In genomic region chr12:873954-874353, GRCh38 we compare ENCODE assay signal across 18 cellular contexts.
DNase-seq lines count a peak whose midpoint lies in the region; ATAC-seq, FAIRE-seq and TF ChIP-seq lines count a peak whose summit lies in the region.
"Had no signal": no experiment of that assay in that cellular context is flagged by ENCODE, and none has a peak within 500 bp of the region (broad histone marks: within the 10 kb centered on the region; RNA-seq: fewer than 3 reads in every experiment).

No MANE protein-coding gene starts in this region.

- H3K9me3 Mint-ChIP-seq in HFFc6 = no peaks in the 10 kb centered on the region

- in situ Hi-C loops in GM12878 (cut with MboI) = no loop called here

- intact Hi-C loops in GM12878 (cut with micrococcal nuclease; ENCODE audit: unreplicated experiment) = loop anchor here (10.0 kb wide), 1 partner anchor 309 kb away; no protein-coding TSS in a partner anchor

- H3K27ac Mint-ChIP-seq in HFFc6 = peak overlapping the region; percentile 26; the same call in 1 of the 2 replicates

- RAD21 ChIA-PET in GM12878 (lab: Charles Lee; ENCODE audit: unreplicated experiment) = interaction anchor here (0.9 to 1.5 kb wide), 4 partner anchors 58 to 298 kb away, joined by 3 to 4 read pairs (median 3); no protein-coding TSS in a partner anchor

- BruUV-seq in GM12878 (replicated peaks; lab: Mats Ljungman, UMichigan) = no TSS peak

- no peaks in the 10 kb centered on the region for H3K79me2 ChIP-seq in GM12878 (ENCODE audit: control insufficient read depth, insufficient read depth, low read length)
- H3K79me2 ChIP-seq: parathyroid adenoma had no signal

- SMC1A ChIA-PET in GM12878 (lab: Charles Lee; ENCODE audit: uncharacterized antibody, unreplicated experiment) = interaction anchor here (0.6 to 3.4 kb wide), 10 partner anchors 11 to 1398 kb away, joined by 3 to 12 read pairs (median 4); partner anchors contain the start of gene WNK1

- no peak overlapping the region for H3K4me3 Mint-ChIP-seq in HFFc6

- H4K20me1 ChIP-seq in GM12878 (ENCODE audit: control insufficient read depth, insufficient read depth) = no peaks in the 10 kb centered on the region

- CTCF ChIA-PET in GM12878 (lab: Yijun Ruan, JAX) = interaction anchor here (0.8 to 3.5 kb wide), 8 partner anchors 11 to 297 kb away, joined by 3 to 15 read pairs (median 4); no protein-coding TSS in a partner anchor

- H3K27me3 Mint-ChIP-seq in HFFc6 (ENCODE audit: insufficient read depth) = no peaks in the 10 kb centered on the region

- no peak for TF ChIP-seq CTCF in HFFc6 (IDR thresholded peaks at IDR 0.05)
- no peak for TF ChIP-seq CTCF in GM12878 (IDR thresholded peaks at IDR 0.05 in 2 of 3, conservative IDR thresholded peaks at IDR 0.05 in 1 of 3; ENCODE audit: control insufficient read depth in 2 of 3, extremely low read depth in 1 of 3, insufficient read depth in 1 of 3, low read depth in 3 of 3, low read length in 3 of 3)
- no peak for TF ChIP-seq CTCF in gastroesophageal sphincter (IDR thresholded peaks at IDR 0.05)

- TF ChIP-seq POLR2A in GM12878 (IDR thresholded peaks at IDR 0.05; ENCODE audit: low read depth, low read length) (no peak), gastroesophageal sphincter (IDR thresholded peaks at IDR 0.05) (no peak)

- no peak overlapping the region for H3K9ac ChIP-seq in GM12878 (ENCODE audit: control insufficient read depth, insufficient read depth, low read length)
- H3K9ac ChIP-seq: parathyroid adenoma had no signal

- no peak for TF ChIP-seq RAD21 in GM12878 (IDR thresholded peaks at IDR 0.05; ENCODE audit: insufficient read depth, low read depth, low read length)

- DNase-seq in EH (ENCODE audit: low read depth) (peak; percentile 24), HFFc6 (no peak), GM12878 (ENCODE audit: low read depth, low spot score) (no peak), myocyte (ENCODE audit: low read depth) (peak; percentile 67), GF-D8 (lab: John Stamatoyannopoulos, UW) (no peak), cerebellum (ENCODE audit: low spot score) (no peak), medulla oblongata (ENCODE audit: extremely low spot score) (no peak)
- DNase-seq: activated CD4-positive, alpha-beta T cell treated with anti-CD3 and anti-CD28 coated beads, Interleukin-2, amount 50 U/mL, for 4 hours; activated gamma-delta T cell treated with Interleukin-2 at 50 U/mL for 16 hours; islet precursor cell; NCI-H1048; NCI-H2171 treated with DMSO at 0.1 percent for 48 hours; Right ventricle myocardium superior; T1000 had no signal

- peaks cover 2 to 17% of the 10 kb centered on the region in 2 experiments for H3K36me3 ChIP-seq in GM12878 (ENCODE audit: control insufficient read depth in 2 of 2, insufficient read depth in 2 of 2, low read length in 1 of 2)
- H3K36me3 ChIP-seq in gastroesophageal sphincter = peaks cover 2 to 76% of the 10 kb centered on the region in 2 donors

- no peak for FAIRE-seq in GM12878 (lab: Jason Lieb, UNC)

- ATAC-seq in GM12878 (peak; percentile 26), gastroesophageal sphincter (no peak)

- H3K4me1 ChIP-seq in GM12878 (ENCODE audit: control insufficient read depth, insufficient read depth, low read length) (no peaks in the 10 kb centered on the region), gastroesophageal sphincter (no peaks in the 10 kb centered on the region)
- H3K4me1 ChIP-seq: parathyroid adenoma, tibial nerve had no signal

- H3K4me2 ChIP-seq in GM12878 (ENCODE audit: control insufficient read depth, insufficient read depth) = no peak overlapping the region

- H3K4me1 Mint-ChIP-seq in HFFc6 (ENCODE audit: low read depth) = 0 out of 2 replicates have a peak, but pooled peaks cover 7% of the 10 kb centered on the region

- H3K27ac ChIP-seq in GM12878 (ENCODE audit: control insufficient read depth, insufficient read depth) (no peak overlapping the region), gastroesophageal sphincter (no peak overlapping the region)
- H3K27ac ChIP-seq: C4-2B, parathyroid adenoma, tibial nerve had no signal

- H3K4me3 ChIP-seq in GM12878 = no peak overlapping the region
- no peak overlapping the region for H3K4me3 ChIP-seq in gastroesophageal sphincter
- H3K4me3 ChIP-seq: tibial nerve had no signal

- POLR2A ChIA-PET in GM12878 (lab: Charles Lee) = interaction anchor here (1.3 to 1.4 kb wide), 2 partner anchors 9 to 14 kb away, joined by 4 read pairs; no protein-coding TSS in a partner anchor

- peaks cover 5% of the 10 kb centered on the region; the same call in 1 of the 2 replicates for H3K36me3 Mint-ChIP-seq in HFFc6 (ENCODE audit: low read depth)

- TF ChIP-seq EP300 in GM12878 (IDR thresholded peaks at IDR 0.05; ENCODE audit: borderline replicate concordance in 1 of 2, control insufficient read depth in 1 of 2, low read depth in 2 of 2, low read length in 2 of 2) = no peak
- no peak for TF ChIP-seq EP300 in gastroesophageal sphincter (IDR thresholded peaks at IDR 0.05)

- no peaks in the 10 kb centered on the region for H3K27me3 ChIP-seq in GM12878 (replicated peaks in 1 of 2; ENCODE audit: control insufficient read depth in 2 of 2, insufficient read depth in 2 of 2, low read length in 1 of 2)
- H3K27me3 ChIP-seq in gastroesophageal sphincter = no peaks in the 10 kb centered on the region
- H3K27me3 ChIP-seq: tibial nerve had no signal

- H3K9me3 ChIP-seq in GM12878 (replicated peaks; ENCODE audit: control insufficient read depth, insufficient read depth, low read length) (no peaks in the 10 kb centered on the region), gastroesophageal sphincter (no peaks in the 10 kb centered on the region)
- H3K9me3 ChIP-seq: tibial nerve had no signal

- H2AFZ ChIP-seq in GM12878 (ENCODE audit: control insufficient read depth, low read depth, low read length) = no peak overlapping the region
- H2AFZ ChIP-seq: parathyroid adenoma had no signal

- WGBS in GM12878 (ENCODE audit: insufficient coverage, insufficient replicate concordance, low lambda C conversion rate, missing lambda C conversion rate) = 58% methylated on average over 2 of the region's 2 CpGs
- 50 to 71% methylated on average over 1 to 2 of the region's 2 CpGs for WGBS in gastroesophageal sphincter (ENCODE audit: low coverage in 1 of 2), 2 donors

TF ChIP-seq in GM12878, 131 proteins besides CTCF, POLR2A, EP300 and RAD21:
- TF ChIP-seq SRF (IDR thresholded peaks at IDR 0.05; ENCODE audit: low read depth in 2 of 2, low read length in 2 of 2) (no peak), JUNB (IDR thresholded peaks at IDR 0.05) (no peak), KLF5 (IDR thresholded peaks at IDR 0.05; ENCODE audit: partially characterized antibody) (no peak), TBL1XR1 (IDR thresholded peaks at IDR 0.05; ENCODE audit: low read depth, low read length) (no peak), SIN3A (IDR thresholded peaks at IDR 0.05; ENCODE audit: low read depth, low read length) (no peak), CHD1 (IDR thresholded peaks at IDR 0.05; ENCODE audit: low read depth, low read length) (no peak), LARP7 (IDR thresholded peaks at IDR 0.05) (no peak), POU2F2 (IDR thresholded peaks at IDR 0.05; ENCODE audit: borderline replicate concordance, low read depth, low read length) (no peak), KDM1A (IDR thresholded peaks at IDR 0.05; ENCODE audit: borderline replicate concordance) (no peak)

Comparison
In these comparisons a context has a peak if more than half of its experiments do, and no peak if none do; other contexts are left out.
1. DNase-seq: peak in EH (single experiment) and myocyte (single experiment); none in HFFc6 (single experiment), GM12878 (single experiment), GF-D8 (single experiment), cerebellum (single experiment) and medulla oblongata (single experiment).